In genomic region chr16:69501956-69502457, GRCh38 we compare ENCODE assay signal across 1 cellular context.
A peak's percentile ranks its signal among the peaks of the same experiment; 100 is the strongest.
TF ChIP-seq lines count a peak whose summit lies in the region.

No MANE protein-coding gene starts in this region.

TF ChIP-seq in HepG2, 621 proteins besides CTCF, POLR2A, EP300 and RAD21 (continued from another document and continues in another):
- TF ChIP-seq, protein P1, sequence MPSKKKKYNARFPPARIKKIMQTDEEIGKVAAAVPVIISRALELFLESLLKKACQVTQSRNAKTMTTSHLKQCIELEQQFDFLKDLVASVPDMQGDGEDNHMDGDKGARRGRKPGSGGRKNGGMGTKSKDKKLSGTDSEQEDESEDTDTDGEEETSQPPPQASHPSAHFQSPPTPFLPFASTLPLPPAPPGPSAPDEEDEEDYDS (CRISPR knock-in tag; IDR thresholded peaks at IDR 0.05) = 0 out of 2 replicates have a peak, but pooled peaks have one; percentile 8
- TF ChIP-seq ZNF205 (CRISPR knock-in tag; IDR thresholded peaks at IDR 0.05) (peak; percentile 29; the same call in 1 of the 2 replicates), PPARG (CRISPR knock-in tag; conservative IDR thresholded peaks at IDR 0.05) (no peak), ISL2 (CRISPR knock-in tag; IDR thresholded peaks at IDR 0.05) (no peak; the same call in 1 of the 2 replicates), ZNF549 (CRISPR knock-in tag; IDR thresholded peaks at IDR 0.05) (no peak), ZBTB20 (CRISPR knock-in tag; IDR thresholded peaks at IDR 0.05; ENCODE audit: borderline replicate concordance, low read depth) (0 out of 2 replicates have a peak, but pooled peaks have one; percentile 75), REPIN1 (CRISPR knock-in tag; IDR thresholded peaks at IDR 0.05; ENCODE audit: borderline replicate concordance, low read depth) (peak; percentile 48; the same call in 1 of the 2 replicates), GLI4 (CRISPR knock-in tag; IDR thresholded peaks at IDR 0.05; ENCODE audit: borderline replicate concordance) (peak; percentile 50; the same call in 1 of the 2 replicates), ERF (CRISPR knock-in tag; IDR thresholded peaks at IDR 0.05) (peak; percentile 41; the same call in 1 of the 2 replicates), PAXIP1 (CRISPR knock-in tag; conservative IDR thresholded peaks at IDR 0.05) (peak; percentile 57), HNF4A (CRISPR knock-in tag; IDR thresholded peaks at IDR 0.05) (peak; percentile 23; the same call in 1 of the 2 replicates), SP2 (CRISPR knock-in tag; IDR thresholded peaks at IDR 0.05) (no peak), ZNF75D (CRISPR knock-in tag; IDR thresholded peaks at IDR 0.05; ENCODE audit: borderline replicate concordance) (no peak), KAT8 (CRISPR knock-in tag; IDR thresholded peaks at IDR 0.05) (peak; percentile 71), ZSCAN29 (CRISPR knock-in tag; conservative IDR thresholded peaks at IDR 0.05) (peak; percentile 79), FOSL2 (CRISPR knock-in tag; IDR thresholded peaks at IDR 0.05) (peak; percentile 51), HDAC1 (CRISPR knock-in tag; IDR thresholded peaks at IDR 0.05) (peak; percentile 57), ZNF362 (CRISPR knock-in tag; IDR thresholded peaks at IDR 0.05; ENCODE audit: borderline replicate concordance) (peak; percentile 46; the same call in 1 of the 2 replicates), IRF2 (CRISPR knock-in tag; IDR thresholded peaks at IDR 0.05) (peak; percentile 40; the same call in 1 of the 2 replicates), CEBPG (CRISPR knock-in tag; IDR thresholded peaks at IDR 0.05) (peak; percentile 92), TAF15 (IDR thresholded peaks at IDR 0.05; ENCODE audit: low read depth, low read length, poor library complexity, severe bottlenecking) (no peak), GFI1 (CRISPR knock-in tag; IDR thresholded peaks at IDR 0.05; ENCODE audit: borderline replicate concordance) (peak; percentile 56; the same call in 1 of the 2 replicates), LCORL (IDR thresholded peaks at IDR 0.05) (0 out of 2 replicates have a peak, but pooled peaks have one; percentile 8), LCORL (CRISPR knock-in tag; IDR thresholded peaks at IDR 0.05) (peak; percentile 54), RARA (CRISPR knock-in tag; IDR thresholded peaks at IDR 0.05) (no peak), MIXL1 (CRISPR knock-in tag; IDR thresholded peaks at IDR 0.05) (0 out of 2 replicates have a peak, but pooled peaks have one; percentile 9), PAF1 (CRISPR knock-in tag; IDR thresholded peaks at IDR 0.05) (no peak), ZMYM3 (CRISPR knock-in tag; IDR thresholded peaks at IDR 0.05) (peak; percentile 61)
- TF ChIP-seq, protein P2, sequence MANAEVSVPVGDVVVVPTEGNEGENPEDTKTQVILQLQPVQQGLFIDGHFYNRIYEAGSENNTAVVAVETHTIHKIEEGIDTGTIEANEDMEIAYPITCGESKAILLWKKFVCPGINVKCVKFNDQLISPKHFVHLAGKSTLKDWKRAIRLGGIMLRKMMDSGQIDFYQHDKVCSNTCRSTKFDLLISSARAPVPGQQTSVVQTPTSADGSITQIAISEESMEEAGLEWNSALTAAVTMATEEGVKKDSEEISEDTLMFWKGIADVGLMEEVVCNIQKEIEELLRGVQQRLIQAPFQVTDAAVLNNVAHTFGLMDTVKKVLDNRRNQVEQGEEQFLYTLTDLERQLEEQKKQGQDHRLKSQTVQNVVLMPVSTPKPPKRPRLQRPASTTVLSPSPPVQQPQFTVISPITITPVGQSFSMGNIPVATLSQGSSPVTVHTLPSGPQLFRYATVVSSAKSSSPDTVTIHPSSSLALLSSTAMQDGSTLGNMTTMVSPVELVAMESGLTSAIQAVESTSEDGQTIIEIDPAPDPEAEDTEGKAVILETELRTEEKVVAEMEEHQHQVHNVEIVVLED (CRISPR knock-in tag; IDR thresholded peaks at IDR 0.05; ENCODE audit: borderline replicate concordance) = peak; percentile 30; the same call in 1 of the 2 replicates
- TF ChIP-seq, protein P3, sequence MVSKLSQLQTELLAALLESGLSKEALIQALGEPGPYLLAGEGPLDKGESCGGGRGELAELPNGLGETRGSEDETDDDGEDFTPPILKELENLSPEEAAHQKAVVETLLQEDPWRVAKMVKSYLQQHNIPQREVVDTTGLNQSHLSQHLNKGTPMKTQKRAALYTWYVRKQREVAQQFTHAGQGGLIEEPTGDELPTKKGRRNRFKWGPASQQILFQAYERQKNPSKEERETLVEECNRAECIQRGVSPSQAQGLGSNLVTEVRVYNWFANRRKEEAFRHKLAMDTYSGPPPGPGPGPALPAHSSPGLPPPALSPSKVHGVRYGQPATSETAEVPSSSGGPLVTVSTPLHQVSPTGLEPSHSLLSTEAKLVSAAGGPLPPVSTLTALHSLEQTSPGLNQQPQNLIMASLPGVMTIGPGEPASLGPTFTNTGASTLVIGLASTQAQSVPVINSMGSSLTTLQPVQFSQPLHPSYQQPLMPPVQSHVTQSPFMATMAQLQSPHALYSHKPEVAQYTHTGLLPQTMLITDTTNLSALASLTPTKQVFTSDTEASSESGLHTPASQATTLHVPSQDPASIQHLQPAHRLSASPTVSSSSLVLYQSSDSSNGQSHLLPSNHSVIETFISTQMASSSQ (IDR thresholded peaks at IDR 0.05; ENCODE audit: low read depth) = peak; percentile 80
- TF ChIP-seq, protein P3 (CRISPR knock-in tag; IDR thresholded peaks at IDR 0.05; ENCODE audit: borderline replicate concordance) = peak; percentile 78; the same call in 1 of the 2 replicates
- TF ChIP-seq, protein P4, sequence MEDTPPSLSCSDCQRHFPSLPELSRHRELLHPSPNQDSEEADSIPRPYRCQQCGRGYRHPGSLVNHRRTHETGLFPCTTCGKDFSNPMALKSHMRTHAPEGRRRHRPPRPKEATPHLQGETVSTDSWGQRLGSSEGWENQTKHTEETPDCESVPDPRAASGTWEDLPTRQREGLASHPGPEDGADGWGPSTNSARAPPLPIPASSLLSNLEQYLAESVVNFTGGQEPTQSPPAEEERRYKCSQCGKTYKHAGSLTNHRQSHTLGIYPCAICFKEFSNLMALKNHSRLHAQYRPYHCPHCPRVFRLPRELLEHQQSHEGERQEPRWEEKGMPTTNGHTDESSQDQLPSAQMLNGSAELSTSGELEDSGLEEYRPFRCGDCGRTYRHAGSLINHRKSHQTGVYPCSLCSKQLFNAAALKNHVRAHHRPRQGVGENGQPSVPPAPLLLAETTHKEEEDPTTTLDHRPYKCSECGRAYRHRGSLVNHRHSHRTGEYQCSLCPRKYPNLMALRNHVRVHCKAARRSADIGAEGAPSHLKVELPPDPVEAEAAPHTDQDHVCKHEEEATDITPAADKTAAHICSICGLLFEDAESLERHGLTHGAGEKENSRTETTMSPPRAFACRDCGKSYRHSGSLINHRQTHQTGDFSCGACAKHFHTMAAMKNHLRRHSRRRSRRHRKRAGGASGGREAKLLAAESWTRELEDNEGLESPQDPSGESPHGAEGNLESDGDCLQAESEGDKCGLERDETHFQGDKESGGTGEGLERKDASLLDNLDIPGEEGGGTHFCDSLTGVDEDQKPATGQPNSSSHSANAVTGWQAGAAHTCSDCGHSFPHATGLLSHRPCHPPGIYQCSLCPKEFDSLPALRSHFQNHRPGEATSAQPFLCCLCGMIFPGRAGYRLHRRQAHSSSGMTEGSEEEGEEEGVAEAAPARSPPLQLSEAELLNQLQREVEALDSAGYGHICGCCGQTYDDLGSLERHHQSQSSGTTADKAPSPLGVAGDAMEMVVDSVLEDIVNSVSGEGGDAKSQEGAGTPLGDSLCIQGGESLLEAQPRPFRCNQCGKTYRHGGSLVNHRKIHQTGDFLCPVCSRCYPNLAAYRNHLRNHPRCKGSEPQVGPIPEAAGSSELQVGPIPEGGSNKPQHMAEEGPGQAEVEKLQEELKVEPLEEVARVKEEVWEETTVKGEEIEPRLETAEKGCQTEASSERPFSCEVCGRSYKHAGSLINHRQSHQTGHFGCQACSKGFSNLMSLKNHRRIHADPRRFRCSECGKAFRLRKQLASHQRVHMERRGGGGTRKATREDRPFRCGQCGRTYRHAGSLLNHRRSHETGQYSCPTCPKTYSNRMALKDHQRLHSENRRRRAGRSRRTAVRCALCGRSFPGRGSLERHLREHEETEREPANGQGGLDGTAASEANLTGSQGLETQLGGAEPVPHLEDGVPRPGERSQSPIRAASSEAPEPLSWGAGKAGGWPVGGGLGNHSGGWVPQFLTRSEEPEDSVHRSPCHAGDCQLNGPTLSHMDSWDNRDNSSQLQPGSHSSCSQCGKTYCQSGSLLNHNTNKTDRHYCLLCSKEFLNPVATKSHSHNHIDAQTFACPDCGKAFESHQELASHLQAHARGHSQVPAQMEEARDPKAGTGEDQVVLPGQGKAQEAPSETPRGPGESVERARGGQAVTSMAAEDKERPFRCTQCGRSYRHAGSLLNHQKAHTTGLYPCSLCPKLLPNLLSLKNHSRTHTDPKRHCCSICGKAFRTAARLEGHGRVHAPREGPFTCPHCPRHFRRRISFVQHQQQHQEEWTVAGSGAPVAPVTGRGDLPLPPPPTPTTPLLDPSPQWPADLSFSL (CRISPR knock-in tag; IDR thresholded peaks at IDR 0.05) = no peak
- TF ChIP-seq, protein P5, sequence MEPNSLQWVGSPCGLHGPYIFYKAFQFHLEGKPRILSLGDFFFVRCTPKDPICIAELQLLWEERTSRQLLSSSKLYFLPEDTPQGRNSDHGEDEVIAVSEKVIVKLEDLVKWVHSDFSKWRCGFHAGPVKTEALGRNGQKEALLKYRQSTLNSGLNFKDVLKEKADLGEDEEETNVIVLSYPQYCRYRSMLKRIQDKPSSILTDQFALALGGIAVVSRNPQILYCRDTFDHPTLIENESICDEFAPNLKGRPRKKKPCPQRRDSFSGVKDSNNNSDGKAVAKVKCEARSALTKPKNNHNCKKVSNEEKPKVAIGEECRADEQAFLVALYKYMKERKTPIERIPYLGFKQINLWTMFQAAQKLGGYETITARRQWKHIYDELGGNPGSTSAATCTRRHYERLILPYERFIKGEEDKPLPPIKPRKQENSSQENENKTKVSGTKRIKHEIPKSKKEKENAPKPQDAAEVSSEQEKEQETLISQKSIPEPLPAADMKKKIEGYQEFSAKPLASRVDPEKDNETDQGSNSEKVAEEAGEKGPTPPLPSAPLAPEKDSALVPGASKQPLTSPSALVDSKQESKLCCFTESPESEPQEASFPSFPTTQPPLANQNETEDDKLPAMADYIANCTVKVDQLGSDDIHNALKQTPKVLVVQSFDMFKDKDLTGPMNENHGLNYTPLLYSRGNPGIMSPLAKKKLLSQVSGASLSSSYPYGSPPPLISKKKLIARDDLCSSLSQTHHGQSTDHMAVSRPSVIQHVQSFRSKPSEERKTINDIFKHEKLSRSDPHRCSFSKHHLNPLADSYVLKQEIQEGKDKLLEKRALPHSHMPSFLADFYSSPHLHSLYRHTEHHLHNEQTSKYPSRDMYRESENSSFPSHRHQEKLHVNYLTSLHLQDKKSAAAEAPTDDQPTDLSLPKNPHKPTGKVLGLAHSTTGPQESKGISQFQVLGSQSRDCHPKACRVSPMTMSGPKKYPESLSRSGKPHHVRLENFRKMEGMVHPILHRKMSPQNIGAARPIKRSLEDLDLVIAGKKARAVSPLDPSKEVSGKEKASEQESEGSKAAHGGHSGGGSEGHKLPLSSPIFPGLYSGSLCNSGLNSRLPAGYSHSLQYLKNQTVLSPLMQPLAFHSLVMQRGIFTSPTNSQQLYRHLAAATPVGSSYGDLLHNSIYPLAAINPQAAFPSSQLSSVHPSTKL (CRISPR knock-in tag; IDR thresholded peaks at IDR 0.05) = peak; percentile 79
- TF ChIP-seq, protein P6, sequence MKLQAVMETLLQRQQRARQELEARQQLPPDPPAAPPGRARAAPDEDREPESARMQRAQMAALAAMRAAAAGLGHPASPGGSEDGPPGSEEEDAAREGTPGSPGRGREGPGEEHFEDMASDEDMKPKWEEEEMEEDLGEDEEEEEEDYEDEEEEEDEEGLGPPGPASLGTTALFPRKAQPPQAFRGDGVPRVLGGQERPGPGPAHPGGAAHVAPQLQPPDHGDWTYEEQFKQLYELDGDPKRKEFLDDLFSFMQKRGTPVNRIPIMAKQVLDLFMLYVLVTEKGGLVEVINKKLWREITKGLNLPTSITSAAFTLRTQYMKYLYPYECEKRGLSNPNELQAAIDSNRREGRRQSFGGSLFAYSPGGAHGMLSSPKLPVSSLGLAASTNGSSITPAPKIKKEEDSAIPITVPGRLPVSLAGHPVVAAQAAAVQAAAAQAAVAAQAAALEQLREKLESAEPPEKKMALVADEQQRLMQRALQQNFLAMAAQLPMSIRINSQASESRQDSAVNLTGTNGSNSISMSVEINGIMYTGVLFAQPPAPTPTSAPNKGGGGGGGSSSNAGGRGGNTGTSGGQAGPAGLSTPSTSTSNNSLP (IDR thresholded peaks at IDR 0.05; ENCODE audit: low read depth, low read length) = peak; percentile 66
